ENCODE assay signal across 1 cellular context in genomic region chr19:40523322-40524047, GRCh38.
A peak's percentile ranks its signal among the peaks of the same experiment; 100 is the strongest.
TF ChIP-seq lines count a peak whose summit lies in the region.

No MANE protein-coding gene starts in this region.

TF ChIP-seq in HEK293, 187 proteins besides CTCF, POLR2A, EP300 and RAD21 (continued from another document and continues in another):
- no peak for TF ChIP-seq PRDM6 (tag by site-specific recombination; IDR thresholded peaks at IDR 0.05)
- no peak for TF ChIP-seq ZNF621 (tag by site-specific recombination; IDR thresholded peaks at IDR 0.05)
- TF ChIP-seq ZNF114 (tag by site-specific recombination; IDR thresholded peaks at IDR 0.05): no peak
- TF ChIP-seq ZXDB (tag by site-specific recombination; IDR thresholded peaks at IDR 0.05): peak; percentile 78; the same call in 1 of the 2 replicates
- no peak for TF ChIP-seq ZNF571 (tag by site-specific recombination; IDR thresholded peaks at IDR 0.05)
- no peak for TF ChIP-seq ZNF146 (tag by site-specific recombination; IDR thresholded peaks at IDR 0.05)
- peak; percentile 81 for TF ChIP-seq ZNF391 (tag by site-specific recombination; IDR thresholded peaks at IDR 0.05; ENCODE audit: borderline replicate concordance, low read depth)
- TF ChIP-seq SCRT1 (tag by site-specific recombination; IDR thresholded peaks at IDR 0.05; ENCODE audit: borderline replicate concordance): no peak; the same call in 1 of the 2 replicates
- peak; percentile 34; the same call in 1 of the 2 replicates for TF ChIP-seq ZBTB11 (tag by site-specific recombination; conservative IDR thresholded peaks at IDR 0.05; ENCODE audit: low read depth)
- no peak for TF ChIP-seq ZNF747 (tag by site-specific recombination; IDR thresholded peaks at IDR 0.05)
- TF ChIP-seq ZNF404 (tag by site-specific recombination; IDR thresholded peaks at IDR 0.05): no peak
- TF ChIP-seq TSHZ1 (tag by site-specific recombination; IDR thresholded peaks at IDR 0.05; ENCODE audit: borderline replicate concordance): no peak
- no peak for TF ChIP-seq ZNF112 (tag by site-specific recombination; IDR thresholded peaks at IDR 0.05)
- TF ChIP-seq PRDM10 (tag by site-specific recombination; IDR thresholded peaks at IDR 0.05): peak; percentile 99
- TF ChIP-seq ZNF830 (tag by site-specific recombination; IDR thresholded peaks at IDR 0.05; ENCODE audit: low read depth): no peak
- no peak for TF ChIP-seq ZBTB7A (tag by site-specific recombination; IDR thresholded peaks at IDR 0.05; ENCODE audit: low read depth)
- peak; percentile 84; the same call in 1 of the 2 replicates for TF ChIP-seq BCL11B (tag by site-specific recombination; IDR thresholded peaks at IDR 0.05; ENCODE audit: low read depth)
- peak; percentile 97 for TF ChIP-seq ZNF561 (tag by site-specific recombination; IDR thresholded peaks at IDR 0.05; ENCODE audit: borderline replicate concordance)
- no peak for TF ChIP-seq ZNF626 (tag by site-specific recombination; IDR thresholded peaks at IDR 0.05)
- peak; percentile 86 for TF ChIP-seq KLF8 (tag by site-specific recombination; IDR thresholded peaks at IDR 0.05)
- peak; percentile 35 for TF ChIP-seq ZBTB26 (tag by site-specific recombination; optimal IDR thresholded peaks at IDR 0.05)
- TF ChIP-seq BCL6B (tag by site-specific recombination; IDR thresholded peaks at IDR 0.05): no peak
- TF ChIP-seq HOXC10 (CRISPR knock-in tag; IDR thresholded peaks at IDR 0.05): no peak
- peak; percentile 74 for TF ChIP-seq GLIS2 (tag by site-specific recombination; IDR thresholded peaks at IDR 0.05)
- TF ChIP-seq ZFHX2 (tag by site-specific recombination; conservative IDR thresholded peaks at IDR 0.05): 0 out of 2 replicates have a peak, but pooled peaks have one; percentile 22
- TF ChIP-seq ZNF585B (tag by site-specific recombination; IDR thresholded peaks at IDR 0.05): no peak
- TF ChIP-seq ZNF513 (tag by site-specific recombination; IDR thresholded peaks at IDR 0.05): no peak
- TF ChIP-seq ZNF76 (tag by site-specific recombination; IDR thresholded peaks at IDR 0.05; ENCODE audit: borderline replicate concordance, low read depth): 0 out of 2 replicates have a peak, but pooled peaks have one; percentile 28
- TF ChIP-seq ZBTB1 (tag by site-specific recombination; IDR thresholded peaks at IDR 0.05): no peak
- no peak for TF ChIP-seq SP2 (tag by site-specific recombination; IDR thresholded peaks at IDR 0.05)
- peak; percentile 25; the same call in 1 of the 2 replicates for TF ChIP-seq REST (tag by site-specific recombination; IDR thresholded peaks at IDR 0.05)
- 0 out of 2 replicates have a peak, but pooled peaks have one; percentile 16 for TF ChIP-seq ZNF664 (tag by site-specific recombination; IDR thresholded peaks at IDR 0.05)
- TF ChIP-seq SP7 (tag by site-specific recombination; IDR thresholded peaks at IDR 0.05): peak; percentile 88
- no peak for TF ChIP-seq ZNF174 (tag by site-specific recombination; IDR thresholded peaks at IDR 0.05)
- no peak; the same call in 1 of the 2 replicates for TF ChIP-seq KLF10 (tag by site-specific recombination; IDR thresholded peaks at IDR 0.05)
- TF ChIP-seq ZFP3 (tag by site-specific recombination; IDR thresholded peaks at IDR 0.05; ENCODE audit: low read depth): no peak
- TF ChIP-seq ZNF175 (tag by site-specific recombination; IDR thresholded peaks at IDR 0.05): no peak
- no peak for TF ChIP-seq ZNF623 (tag by site-specific recombination; IDR thresholded peaks at IDR 0.05)
- no peak for TF ChIP-seq TCF7L2 (IDR thresholded peaks at IDR 0.05; ENCODE audit: borderline replicate concordance, low read depth, low read length)
